In genomic region chr2:207409525-207409924, GRCh38 we compare ENCODE assay signal across 17 cellular contexts.
DNase-seq lines count a peak whose midpoint lies in the region; ATAC-seq and TF ChIP-seq lines count a peak whose summit lies in the region.
"Had no signal": no experiment of that assay in that cellular context is flagged by ENCODE, and none has a peak within 500 bp of the region (broad histone marks: within the 10 kb centered on the region; RNA-seq: fewer than 3 reads in every experiment).

No MANE protein-coding gene starts in this region.

- H3K27me3 ChIP-seq in neural progenitor cell = no peaks in the 10 kb centered on the region
- no peaks in the 10 kb centered on the region for H3K27me3 ChIP-seq in ascending aorta
- H3K27me3 ChIP-seq: neutrophil, upper lobe of right lung had no signal

- DNase-seq in NCI-H1092 treated with DMSO at 0.1 percent for 48 hours (lab: John Stamatoyannopoulos, UW) (peak; percentile 79), NCI-H1092 (lab: John Stamatoyannopoulos, UW) (no peak), NCI-H1694 (lab: John Stamatoyannopoulos, UW) (peak; percentile 16), neural progenitor cell (ENCODE audit: low spot score) (no peak), DMS 273 treated with DMSO at 0.1 percent for 48 hours (lab: John Stamatoyannopoulos, UW) (no peak), ascending aorta (ENCODE audit: low spot score in 2 of 2) (no peak)
- DNase-seq: activated CD8-positive, alpha-beta T cell treated with anti-CD3 and anti-CD28 coated beads for 36 hours; caudate nucleus; glutamatergic neuron; T-cell; upper lobe of right lung had no signal

- peaks cover 5% of the 10 kb centered on the region for H3F3A ChIP-seq in neural progenitor cell (ENCODE audit: low read depth)

- H3K27ac Mint-ChIP-seq in brain (peak overlapping the region; percentile 38 to 75 (median 66)), neural progenitor cell (peak overlapping the region; percentile 86)
- H3K27ac Mint-ChIP-seq: activated CD8-positive, alpha-beta T cell treated with anti-CD3 and anti-CD28 coated beads for 36 hours; CD14-positive monocyte; stimulated activated naive CD8-positive, alpha-beta T cell treated with anti-CD3 and anti-CD28 coated beads, Interleukin-15, Interleukin-2, amounts not matched to agents 100 ng/mL and 50 ng/mL, for 24 hours; T-cell had no signal

- H3K27ac ChIP-seq in neural progenitor cell = no peak overlapping the region
- no peak overlapping the region for H3K27ac ChIP-seq in ascending aorta
- H3K27ac ChIP-seq: neutrophil, RWPE1, upper lobe of right lung had no signal

- H3K4me3 Mint-ChIP-seq in brain (peak overlapping the region in 2 of 5 experiments; percentile 4 to 34), neural progenitor cell (no peak overlapping the region)
- H3K4me3 Mint-ChIP-seq: activated CD8-positive, alpha-beta T cell treated with anti-CD3 and anti-CD28 coated beads for 36 hours; CD14-positive monocyte; stimulated activated naive CD8-positive, alpha-beta T cell treated with anti-CD3 and anti-CD28 coated beads, Interleukin-15, Interleukin-2, amounts not matched to agents 100 ng/mL and 50 ng/mL, for 24 hours; T-cell had no signal

- H3K4me1 ChIP-seq in neural progenitor cell = peaks cover 26% of the 10 kb centered on the region
- H3K4me1 ChIP-seq in ascending aorta = no peaks in the 10 kb centered on the region

- no peak overlapping the region for H3K4me2 ChIP-seq in neural progenitor cell

- H3K36me3 ChIP-seq in neural progenitor cell (no peaks in the 10 kb centered on the region), ascending aorta (no peaks in the 10 kb centered on the region)
- H3K36me3 ChIP-seq: neutrophil, upper lobe of right lung had no signal

- H3K4me1 Mint-ChIP-seq in brain (peaks cover 70% of the 10 kb centered on the region), neural progenitor cell (peaks cover 49% of the 10 kb centered on the region)
- H3K4me1 Mint-ChIP-seq: CD14-positive monocyte, T-cell had no signal

- H3K27me3 Mint-ChIP-seq in brain (no peaks in the 10 kb centered on the region), neural progenitor cell (ENCODE audit: insufficient read depth, low read depth) (no peaks in the 10 kb centered on the region)
- H3K27me3 Mint-ChIP-seq: activated CD8-positive, alpha-beta T cell treated with anti-CD3 and anti-CD28 coated beads for 36 hours; T-cell had no signal

- H3K9me3 ChIP-seq in neural progenitor cell (ENCODE audit: low read depth) (no peaks in the 10 kb centered on the region), ascending aorta (no peaks in the 10 kb centered on the region)
- H3K9me3 ChIP-seq: neutrophil, upper lobe of right lung had no signal

- no peak overlapping the region for H3K4me3 ChIP-seq in neural progenitor cell
- no peak overlapping the region for H3K4me3 ChIP-seq in ascending aorta
- H3K4me3 ChIP-seq: upper lobe of right lung had no signal

- no peak overlapping the region for H3K9ac ChIP-seq in neural progenitor cell

- no peaks in the 10 kb centered on the region for H4K20me1 ChIP-seq in neural progenitor cell (ENCODE audit: low read depth)

- no peaks in the 10 kb centered on the region for H3K79me2 ChIP-seq in neural progenitor cell (ENCODE audit: low read depth)

- no peaks in the 10 kb centered on the region for H3K9me3 Mint-ChIP-seq in brain
- no peaks in the 10 kb centered on the region for H3K9me3 Mint-ChIP-seq in neural progenitor cell
- H3K9me3 Mint-ChIP-seq: activated CD8-positive, alpha-beta T cell treated with anti-CD3 and anti-CD28 coated beads for 36 hours; stimulated activated naive CD8-positive, alpha-beta T cell treated with anti-CD3 and anti-CD28 coated beads, Interleukin-15, Interleukin-2, amounts not matched to agents 100 ng/mL and 50 ng/mL, for 24 hours; T-cell had no signal

- peak overlapping the region; percentile 44 for H2AFZ ChIP-seq in neural progenitor cell (replicated peaks)

- TF ChIP-seq CTCF in brain (conservative IDR thresholded peaks at IDR 0.05) = no peak
- TF ChIP-seq CTCF in neural progenitor cell (IDR thresholded peaks at IDR 0.05) = no peak
- no peak for TF ChIP-seq CTCF in ascending aorta (IDR thresholded peaks at IDR 0.05)

- H3K36me3 Mint-ChIP-seq in brain (no peaks in the 10 kb centered on the region), neural progenitor cell (no peaks in the 10 kb centered on the region)
- H3K36me3 Mint-ChIP-seq: CD14-positive monocyte had no signal

- no peak for ATAC-seq in HG02588 (IDR thresholded peaks at IDR 0.05; ENCODE audit: unreplicated experiment)
- ATAC-seq: activated CD8-positive, alpha-beta T cell treated with anti-CD3 and anti-CD28 coated beads for 36 hours; T-cell; upper lobe of right lung had no signal

- intact Hi-C loops in ascending aorta (cut with DNase I) = no loop called here

Comparison
In these comparisons a context has a peak if more than half of its experiments do, and no peak if none do; other contexts are left out.
1. DNase-seq: peak in NCI-H1092 treated with DMSO at 0.1 percent for 48 hours (single experiment) and NCI-H1694 (single experiment); none in NCI-H1092 (single experiment), neural progenitor cell (single experiment), DMS 273 treated with DMSO at 0.1 percent for 48 hours (single experiment) and ascending aorta (0 of 2).